ENCODE assay signal across 8 cellular contexts in genomic region chr20:5835234-5835845, GRCh38.
DNase-seq lines count a peak whose midpoint lies in the region; ATAC-seq and TF ChIP-seq lines count a peak whose summit lies in the region.

No MANE protein-coding gene starts in this region.

- no peaks in the 10 kb centered on the region for H3K27me3 ChIP-seq in smooth muscle cell (ENCODE audit: low read depth)

- 83% methylated on average over 3 of the region's 3 CpGs for WGBS in smooth muscle cell (ENCODE audit: low lambda C conversion rate)

- TF ChIP-seq CTCF in fibroblast of mammary gland (conservative IDR thresholded peaks at IDR 0.05; ENCODE audit: control insufficient read depth, insufficient read depth, low read depth, low read length): no peak
- TF ChIP-seq CTCF in smooth muscle cell (IDR thresholded peaks at IDR 0.05; ENCODE audit: borderline replicate concordance, insufficient read depth, poor library complexity, severe bottlenecking): no peak

- H3K4me3 ChIP-seq in fibroblast of mammary gland (ENCODE audit: control insufficient read depth, low read depth, low read length) (no peak overlapping the region), smooth muscle cell (no peak overlapping the region)

- peak overlapping the region; percentile 90 for H3K27ac ChIP-seq in smooth muscle cell (ENCODE audit: low read depth)

- no peaks in the 10 kb centered on the region for H3F3A ChIP-seq in smooth muscle cell (ENCODE audit: low read depth)

- ATAC-seq in GM18502 (IDR thresholded peaks at IDR 0.05; ENCODE audit: poor library complexity, unreplicated experiment): no peak

- H3K4me1 ChIP-seq in smooth muscle cell (ENCODE audit: low read depth): no peaks in the 10 kb centered on the region

- no peaks in the 10 kb centered on the region for H3K79me2 ChIP-seq in smooth muscle cell (ENCODE audit: low read depth)

- H2AFZ ChIP-seq in smooth muscle cell (ENCODE audit: low read depth): no peak overlapping the region

- H4K20me1 ChIP-seq in smooth muscle cell (ENCODE audit: low read depth): no peaks in the 10 kb centered on the region

- DNase-seq in NCI-H82 (lab: John Stamatoyannopoulos, UW): peak; percentile 26
- DNase-seq in NCI-H82 treated with DMSO at 0.1 percent for 48 hours (lab: John Stamatoyannopoulos, UW; ENCODE audit: unreplicated experiment): no peak
- DNase-seq in T follicular helper cell (ENCODE audit: low read depth): peak; percentile 18
- peak; percentile 77 for DNase-seq in fibroblast of mammary gland (ENCODE audit: low read depth)
- DNase-seq in smooth muscle cell (lab: John Stamatoyannopoulos, UW; ENCODE audit: unreplicated experiment): no peak
- DNase-seq in NCI-H1048 (lab: John Stamatoyannopoulos, UW): no peak
- no peak for DNase-seq in pons (ENCODE audit: low spot score)

- H3K4me2 ChIP-seq in smooth muscle cell: peak overlapping the region; percentile 52

- no peaks in the 10 kb centered on the region for H3K9me3 ChIP-seq in smooth muscle cell (replicated peaks; ENCODE audit: low read depth)

- no peaks in the 10 kb centered on the region for H3K36me3 ChIP-seq in smooth muscle cell (ENCODE audit: low read depth)

- H3K9ac ChIP-seq in smooth muscle cell (ENCODE audit: low read depth): peak overlapping the region; percentile 84

Comparison
In these comparisons a context has a peak if more than half of its experiments do, and no peak if none do; other contexts are left out.
1. DNase-seq: peak in NCI-H82 (single experiment), T follicular helper cell (single experiment) and fibroblast of mammary gland (single experiment); none in NCI-H82 treated with DMSO at 0.1 percent for 48 hours (single experiment), smooth muscle cell (single experiment), NCI-H1048 (single experiment) and pons (single experiment).